In the genomic region with DNA sequence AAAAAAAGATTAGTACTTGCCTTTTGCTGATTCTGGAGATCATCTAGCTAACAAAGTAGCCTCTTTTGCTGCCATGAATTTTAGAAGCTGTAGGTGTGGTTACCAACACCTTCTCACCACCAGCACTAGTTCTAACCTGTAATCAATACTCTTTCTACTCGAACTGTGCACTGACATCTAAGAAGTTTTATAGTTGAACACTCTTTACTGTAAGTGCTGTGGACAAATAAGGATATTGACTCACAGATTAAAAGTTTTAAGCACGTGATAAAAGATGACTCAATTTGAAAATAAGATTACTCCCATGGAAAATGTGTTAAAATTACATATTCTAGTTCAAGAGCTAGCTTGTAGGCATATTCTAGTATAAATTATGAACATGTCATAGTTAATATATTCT, we compare ENCODE assay signal across 16 cellular contexts.
DNase-seq lines count a peak whose midpoint lies in the region; ATAC-seq and TF ChIP-seq lines count a peak whose summit lies in the region.
"Had no signal": no experiment of that assay in that cellular context is flagged by ENCODE, and none has a peak within 500 bp of the region (broad histone marks: within the 10 kb centered on the region; RNA-seq: fewer than 3 reads in every experiment).

No MANE protein-coding gene starts in this region.

- no peaks in the 10 kb centered on the region for H3K27me3 Mint-ChIP-seq in activated CD8-positive, alpha-beta memory T cell treated with anti-CD3 and anti-CD28 coated beads, Interleukin-2, amount 10 ng/mL, durations not matched to agents 7 days and 5 days
- H3K27me3 Mint-ChIP-seq in WTC11 (ENCODE audit: low read depth) = no peaks in the 10 kb centered on the region

- DNase-seq in activated CD8-positive, alpha-beta memory T cell treated with anti-CD3 and anti-CD28 coated beads, Interleukin-2, amount 10 ng/mL, durations not matched to agents 7 days and 5 days = no peak
- no peak for DNase-seq in activated CD8-positive, alpha-beta memory T cell treated with anti-CD3 and anti-CD28 coated beads, Interleukin-2, amount 50 U/mL, for 4 hours
- DNase-seq in RKO (ENCODE audit: low spot score) = peak; percentile 43
- DNase-seq in stimulated activated effector memory CD8-positive, alpha-beta T cell treated with anti-CD3 and anti-CD28 coated beads, Interleukin-12 subunit alpha, Interleukin-12 subunit beta, amount 100 ng/mL, for 72 hours (ENCODE audit: low spot score in 2 of 2) = no peak
- no peak for DNase-seq in iPS-NIHi7 (ENCODE audit: extremely low spot score)
- no peak for DNase-seq in WTC11 (ENCODE audit: low spot score)
- no peak for DNase-seq in central memory CD4-positive, alpha-beta T cell
- DNase-seq: Caco-2; dorsolateral prefrontal cortex; mesendoderm; NCI-H1436; NCI-H446; stimulated activated naive CD4-positive, alpha-beta T cell treated with Interleukin-2 at 50 U/mL for 16 hours; uterus had no signal

- H3K4me3 Mint-ChIP-seq in activated CD8-positive, alpha-beta memory T cell treated with anti-CD3 and anti-CD28 coated beads, Interleukin-2, amount 10 ng/mL, durations not matched to agents 7 days and 5 days = no peak overlapping the region
- no peak overlapping the region for H3K4me3 Mint-ChIP-seq in stimulated activated effector memory CD8-positive, alpha-beta T cell treated with anti-CD3 and anti-CD28 coated beads, Interleukin-12 subunit alpha, Interleukin-12 subunit beta, amount 100 ng/mL, for 72 hours
- H3K4me3 Mint-ChIP-seq in WTC11 = no peak overlapping the region

- peaks cover 6% of the 10 kb centered on the region for H3K36me3 Mint-ChIP-seq in activated CD8-positive, alpha-beta memory T cell treated with anti-CD3 and anti-CD28 coated beads, Interleukin-2, amount 10 ng/mL, durations not matched to agents 7 days and 5 days
- H3K36me3 Mint-ChIP-seq in stimulated activated effector memory CD8-positive, alpha-beta T cell treated with anti-CD3 and anti-CD28 coated beads, Interleukin-12 subunit alpha, Interleukin-12 subunit beta, amount 100 ng/mL, for 72 hours = no peaks in the 10 kb centered on the region
- peaks cover 5% of the 10 kb centered on the region; the same call in 1 of the 2 replicates for H3K36me3 Mint-ChIP-seq in WTC11

- no peak overlapping the region for H3K27ac Mint-ChIP-seq in activated CD8-positive, alpha-beta memory T cell treated with anti-CD3 and anti-CD28 coated beads, Interleukin-2, amount 10 ng/mL, durations not matched to agents 7 days and 5 days
- H3K27ac Mint-ChIP-seq in stimulated activated effector memory CD8-positive, alpha-beta T cell treated with anti-CD3 and anti-CD28 coated beads, Interleukin-12 subunit alpha, Interleukin-12 subunit beta, amount 100 ng/mL, for 72 hours = peak overlapping the region; percentile 14
- H3K27ac Mint-ChIP-seq in WTC11 = no peak overlapping the region

- no peak for TF ChIP-seq CTCF in WTC11 (IDR thresholded peaks at IDR 0.05)

- ATAC-seq in activated CD8-positive, alpha-beta memory T cell treated with anti-CD3 and anti-CD28 coated beads, Interleukin-2, amount 10 ng/mL, durations not matched to agents 7 days and 5 days = peak; percentile 70
- ATAC-seq in esophagus mucosa = peak; percentile 32
- peak; percentile 53 for ATAC-seq in stimulated activated effector memory CD8-positive, alpha-beta T cell treated with anti-CD3 and anti-CD28 coated beads, Interleukin-12 subunit alpha, Interleukin-12 subunit beta, amount 100 ng/mL, for 72 hours
- ATAC-seq in WTC11 = no peak
- ATAC-seq: K562 had no signal

- CTCF ChIA-PET in activated CD8-positive, alpha-beta memory T cell treated with anti-CD3 and anti-CD28 coated beads, Interleukin-2, amount 10 ng/mL, durations not matched to agents 7 days and 5 days (lab: Charles Lee) = interaction anchor here (0.6 to 2.7 kb wide), 3 partner anchors 19 to 386 kb away, joined by 3 to 8 read pairs (median 4); no protein-coding TSS in a partner anchor
- CTCF ChIA-PET in WTC11 (lab: Charles Lee) = interaction anchor here (1.9 kb wide), 1 partner anchor 19 kb away, joined by 6 read pairs; no protein-coding TSS in a partner anchor

- peaks cover 7% of the 10 kb centered on the region for H3K4me1 Mint-ChIP-seq in activated CD8-positive, alpha-beta memory T cell treated with anti-CD3 and anti-CD28 coated beads, Interleukin-2, amount 10 ng/mL, durations not matched to agents 7 days and 5 days
- peaks cover 7% of the 10 kb centered on the region for H3K4me1 Mint-ChIP-seq in stimulated activated effector memory CD8-positive, alpha-beta T cell treated with anti-CD3 and anti-CD28 coated beads, Interleukin-12 subunit alpha, Interleukin-12 subunit beta, amount 100 ng/mL, for 72 hours
- peaks cover 2% of the 10 kb centered on the region for H3K4me1 Mint-ChIP-seq in WTC11

- POLR2A ChIA-PET in WTC11 (lab: Charles Lee) = no interaction called here

- H3K9me3 Mint-ChIP-seq in activated CD8-positive, alpha-beta memory T cell treated with anti-CD3 and anti-CD28 coated beads, Interleukin-2, amount 10 ng/mL, durations not matched to agents 7 days and 5 days (ENCODE audit: low read depth) = no peaks in the 10 kb centered on the region
- H3K9me3 Mint-ChIP-seq in stimulated activated effector memory CD8-positive, alpha-beta T cell treated with anti-CD3 and anti-CD28 coated beads, Interleukin-12 subunit alpha, Interleukin-12 subunit beta, amount 100 ng/mL, for 72 hours = no peaks in the 10 kb centered on the region
- no peaks in the 10 kb centered on the region for H3K9me3 Mint-ChIP-seq in WTC11

TF ChIP-seq in WTC11, 78 proteins besides CTCF, POLR2A, EP300 and RAD21:
- TF ChIP-seq SP1 (CRISPR knock-in tag; conservative IDR thresholded peaks at IDR 0.05) = no peak
- TF ChIP-seq, protein P1, sequence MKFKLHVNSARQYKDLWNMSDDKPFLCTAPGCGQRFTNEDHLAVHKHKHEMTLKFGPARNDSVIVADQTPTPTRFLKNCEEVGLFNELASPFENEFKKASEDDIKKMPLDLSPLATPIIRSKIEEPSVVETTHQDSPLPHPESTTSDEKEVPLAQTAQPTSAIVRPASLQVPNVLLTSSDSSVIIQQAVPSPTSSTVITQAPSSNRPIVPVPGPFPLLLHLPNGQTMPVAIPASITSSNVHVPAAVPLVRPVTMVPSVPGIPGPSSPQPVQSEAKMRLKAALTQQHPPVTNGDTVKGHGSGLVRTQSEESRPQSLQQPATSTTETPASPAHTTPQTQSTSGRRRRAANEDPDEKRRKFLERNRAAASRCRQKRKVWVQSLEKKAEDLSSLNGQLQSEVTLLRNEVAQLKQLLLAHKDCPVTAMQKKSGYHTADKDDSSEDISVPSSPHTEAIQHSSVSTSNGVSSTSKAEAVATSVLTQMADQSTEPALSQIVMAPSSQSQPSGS (CRISPR knock-in tag; IDR thresholded peaks at IDR 0.05; ENCODE audit: borderline replicate concordance, low read depth) = no peak
